1 cellular context compared by ENCODE assay signal in the genomic region with DNA sequence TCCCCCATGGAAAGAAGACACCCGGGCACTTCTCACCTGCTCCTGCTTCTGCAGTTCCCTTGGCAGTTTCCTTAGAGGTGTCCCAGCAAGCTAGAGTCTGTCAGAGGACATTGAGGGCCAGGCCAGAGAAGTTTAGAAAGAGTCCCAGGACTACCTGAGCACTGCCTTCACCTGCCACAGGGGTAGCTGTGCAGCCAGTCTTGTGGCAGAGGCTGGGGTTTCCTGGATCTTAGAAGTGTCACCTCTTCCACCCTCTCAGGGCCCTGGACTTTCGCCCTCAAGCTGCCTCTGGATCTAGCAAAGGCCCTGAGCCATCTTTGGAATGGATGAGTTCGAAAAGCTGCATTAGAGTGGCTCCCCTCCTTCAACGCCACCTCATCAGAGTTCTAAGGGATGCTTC.
TF ChIP-seq lines count a peak whose summit lies in the region.

No MANE protein-coding gene starts in this region.

TF ChIP-seq in GM12878, 131 proteins besides CTCF, POLR2A, EP300 and RAD21:
- TF ChIP-seq HSF1 (IDR thresholded peaks at IDR 0.05; ENCODE audit: low read depth, low read length): no peak
- no peak for TF ChIP-seq IKZF2 (IDR thresholded peaks at IDR 0.05)
- TF ChIP-seq ATF2 (IDR thresholded peaks at IDR 0.05; ENCODE audit: low read length): no peak
- TF ChIP-seq MTA3 (IDR thresholded peaks at IDR 0.05; ENCODE audit: borderline replicate concordance, low read length): no peak
- TF ChIP-seq YBX1 (IDR thresholded peaks at IDR 0.05): no peak
- TF ChIP-seq STAT3 (IDR thresholded peaks at IDR 0.05; ENCODE audit: low read depth, low read length): no peak
- TF ChIP-seq BCL3 (IDR thresholded peaks at IDR 0.05; ENCODE audit: borderline replicate concordance, insufficient read depth, low read depth, low read length, poor library complexity, severe bottlenecking): no peak
- no peak for TF ChIP-seq MXI1 (IDR thresholded peaks at IDR 0.05; ENCODE audit: low read depth, low read length)
